In the genomic region with DNA sequence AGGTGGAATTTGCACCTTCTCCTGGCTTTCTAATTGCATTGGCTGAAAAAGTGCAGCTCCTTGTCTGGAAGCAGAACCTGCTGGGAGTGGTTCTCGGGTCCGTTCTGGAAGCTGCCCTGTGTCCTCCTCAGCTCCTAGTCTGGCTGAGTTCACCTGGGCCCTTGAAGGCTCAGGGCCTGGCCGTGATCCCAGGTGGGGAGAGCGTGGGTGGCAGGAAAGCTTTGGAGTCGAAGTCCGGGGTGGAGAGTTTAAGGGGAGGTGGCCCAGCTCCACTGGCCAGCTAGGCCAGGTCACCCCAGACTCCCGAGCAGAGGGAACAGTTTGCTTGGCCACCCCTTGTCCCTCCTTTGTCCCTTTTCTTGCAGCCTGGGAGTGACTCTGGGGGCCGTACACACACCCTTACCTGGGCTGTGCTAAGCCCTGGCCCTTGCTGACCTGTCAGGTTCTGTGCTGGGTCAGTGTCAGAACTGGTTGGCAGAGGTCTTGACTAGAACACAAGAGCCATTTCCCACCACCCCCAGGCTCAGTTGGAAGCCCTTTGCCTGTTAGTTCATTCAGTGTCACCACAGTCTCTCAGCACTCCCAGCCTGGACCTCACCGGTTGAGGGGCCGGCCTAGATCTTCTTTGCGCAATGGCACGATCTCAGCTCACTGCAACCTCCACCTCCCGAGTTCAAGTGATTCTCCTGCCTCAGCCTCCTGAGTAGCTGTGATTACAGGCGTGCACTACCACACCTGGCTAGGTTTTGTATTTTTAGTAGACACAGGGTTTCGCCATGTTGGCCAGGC, we compare ENCODE assay signal across 2 cellular contexts.
A peak's percentile ranks its signal among the peaks of the same experiment; 100 is the strongest.
TF ChIP-seq lines count a peak whose summit lies in the region.

No MANE protein-coding gene starts in this region.

TF ChIP-seq in IMR-90, 13 proteins besides CTCF, POLR2A, EP300 and RAD21 (continued from another document):
- TF ChIP-seq USF2 (IDR thresholded peaks at IDR 0.05; ENCODE audit: low read depth, low read length), result no peak
- no peak for TF ChIP-seq CHD1 (IDR thresholded peaks at IDR 0.05; ENCODE audit: low read depth, low read length)
- TF ChIP-seq MAFK (IDR thresholded peaks at IDR 0.05; ENCODE audit: low read depth, low read length), result no peak
- no peak for TF ChIP-seq NFE2L2 (IDR thresholded peaks at IDR 0.05; ENCODE audit: low read depth, low read length)

TF ChIP-seq in liver, 16 proteins besides CTCF, POLR2A, EP300 and RAD21 (continued from another document):
- TF ChIP-seq, protein P1, sequence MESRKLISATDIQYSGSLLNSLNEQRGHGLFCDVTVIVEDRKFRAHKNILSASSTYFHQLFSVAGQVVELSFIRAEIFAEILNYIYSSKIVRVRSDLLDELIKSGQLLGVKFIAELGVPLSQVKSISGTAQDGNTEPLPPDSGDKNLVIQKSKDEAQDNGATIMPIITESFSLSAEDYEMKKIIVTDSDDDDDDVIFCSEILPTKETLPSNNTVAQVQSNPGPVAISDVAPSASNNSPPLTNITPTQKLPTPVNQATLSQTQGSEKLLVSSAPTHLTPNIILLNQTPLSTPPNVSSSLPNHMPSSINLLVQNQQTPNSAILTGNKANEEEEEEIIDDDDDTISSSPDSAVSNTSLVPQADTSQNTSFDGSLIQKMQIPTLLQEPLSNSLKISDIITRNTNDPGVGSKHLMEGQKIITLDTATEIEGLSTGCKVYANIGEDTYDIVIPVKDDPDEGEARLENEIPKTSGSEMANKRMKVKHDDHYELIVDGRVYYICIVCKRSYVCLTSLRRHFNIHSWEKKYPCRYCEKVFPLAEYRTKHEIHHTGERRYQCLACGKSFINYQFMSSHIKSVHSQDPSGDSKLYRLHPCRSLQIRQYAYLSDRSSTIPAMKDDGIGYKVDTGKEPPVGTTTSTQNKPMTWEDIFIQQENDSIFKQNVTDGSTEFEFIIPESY (IDR thresholded peaks at IDR 0.05), result no peak
- TF ChIP-seq GABPA (IDR thresholded peaks at IDR 0.05 in 1 of 2, conservative IDR thresholded peaks at IDR 0.05 in 1 of 2) (no peak), SP1 (IDR thresholded peaks at IDR 0.05) (peak; percentile 43), EGR1 (IDR thresholded peaks at IDR 0.05; ENCODE audit: low read depth in 2 of 2) (peak; percentile 93 to 98), HNF4A (conservative IDR thresholded peaks at IDR 0.05) (peak; percentile 74 to 87), HNF4G (IDR thresholded peaks at IDR 0.05) (peak; percentile 28), REST (IDR thresholded peaks at IDR 0.05) (peak; percentile 95), JUND (IDR thresholded peaks at IDR 0.05) (peak in 1 of 2 donors; percentile 38)
